Comparison of ENCODE assay signal across 1 cellular context in genomic region chr14:94395900-94396574, GRCh38.
TF ChIP-seq lines count a peak whose summit lies in the region.

No MANE protein-coding gene starts in this region.

TF ChIP-seq in HepG2, 621 proteins besides CTCF, POLR2A, EP300 and RAD21 (continued from another document and continues in another):
- peak; percentile 68 for TF ChIP-seq UBTF (CRISPR knock-in tag; IDR thresholded peaks at IDR 0.05)
- peak; percentile 95 for TF ChIP-seq BCL6 (CRISPR knock-in tag; IDR thresholded peaks at IDR 0.05)
- TF ChIP-seq SYNCRIP (IDR thresholded peaks at IDR 0.05; ENCODE audit: insufficient read depth, low read depth, low read length) = no peak
- no peak for TF ChIP-seq GTF2F1 (IDR thresholded peaks at IDR 0.05; ENCODE audit: low read length)
- TF ChIP-seq ZNF121 (CRISPR knock-in tag; IDR thresholded peaks at IDR 0.05) = no peak
- peak; percentile 85 for TF ChIP-seq ZNF574 (CRISPR knock-in tag; IDR thresholded peaks at IDR 0.05)
- TF ChIP-seq FOXP4 (CRISPR knock-in tag; IDR thresholded peaks at IDR 0.05) = peak; percentile 96
- no peak for TF ChIP-seq GPN1 (CRISPR knock-in tag; IDR thresholded peaks at IDR 0.05; ENCODE audit: borderline replicate concordance)
- TF ChIP-seq RFXANK (CRISPR knock-in tag; IDR thresholded peaks at IDR 0.05) = no peak
- TF ChIP-seq ZNF362 (CRISPR knock-in tag; IDR thresholded peaks at IDR 0.05; ENCODE audit: borderline replicate concordance) = peak; percentile 80; the same call in 1 of the 2 replicates
- TF ChIP-seq ZNF720 (CRISPR knock-in tag; IDR thresholded peaks at IDR 0.05) = no peak
- peak; percentile 28; the same call in 1 of the 2 replicates for TF ChIP-seq KAT2B (IDR thresholded peaks at IDR 0.05; ENCODE audit: borderline replicate concordance, low read depth, low read length)
- no peak for TF ChIP-seq KLF12 (CRISPR knock-in tag; IDR thresholded peaks at IDR 0.05; ENCODE audit: borderline replicate concordance)
- TF ChIP-seq KDM4B (CRISPR knock-in tag; IDR thresholded peaks at IDR 0.05) = peak; percentile 69
- TF ChIP-seq SKIL (CRISPR knock-in tag; IDR thresholded peaks at IDR 0.05; ENCODE audit: borderline replicate concordance) = peak; percentile 89
- no peak for TF ChIP-seq NFE2 (CRISPR knock-in tag; IDR thresholded peaks at IDR 0.05)
- peak; percentile 97 for TF ChIP-seq MED8 (CRISPR knock-in tag; IDR thresholded peaks at IDR 0.05; ENCODE audit: insufficient replicate concordance)
- peak; percentile 66; the same call in 1 of the 2 replicates for TF ChIP-seq SP5 (CRISPR knock-in tag; IDR thresholded peaks at IDR 0.05; ENCODE audit: borderline replicate concordance, low read depth)
- TF ChIP-seq ZBTB39 (CRISPR knock-in tag; IDR thresholded peaks at IDR 0.05) = no peak; the same call in 1 of the 2 replicates
- peak; percentile 93 for TF ChIP-seq HMG20B (CRISPR knock-in tag; conservative IDR thresholded peaks at IDR 0.05)
- 0 out of 2 replicates have a peak, but pooled peaks have one; percentile 66 for TF ChIP-seq ZNF543 (CRISPR knock-in tag; IDR thresholded peaks at IDR 0.05)
- TF ChIP-seq ZBTB10 (CRISPR knock-in tag; IDR thresholded peaks at IDR 0.05; ENCODE audit: borderline replicate concordance) = no peak
- TF ChIP-seq ETV6 (CRISPR knock-in tag; conservative IDR thresholded peaks at IDR 0.05) = no peak; the same call in 1 of the 2 replicates
- TF ChIP-seq MAX (IDR thresholded peaks at IDR 0.05) = peak; percentile 72
- TF ChIP-seq ZNF275 (CRISPR knock-in tag; IDR thresholded peaks at IDR 0.05; ENCODE audit: borderline replicate concordance) = no peak; the same call in 1 of the 2 replicates
- no peak for TF ChIP-seq ZSCAN30 (CRISPR knock-in tag; IDR thresholded peaks at IDR 0.05)
- TF ChIP-seq HMG20A (CRISPR knock-in tag; IDR thresholded peaks at IDR 0.05; ENCODE audit: borderline replicate concordance) = peak; percentile 95
- no peak for TF ChIP-seq NFAT5 (CRISPR knock-in tag; IDR thresholded peaks at IDR 0.05)
